In the genomic region with DNA sequence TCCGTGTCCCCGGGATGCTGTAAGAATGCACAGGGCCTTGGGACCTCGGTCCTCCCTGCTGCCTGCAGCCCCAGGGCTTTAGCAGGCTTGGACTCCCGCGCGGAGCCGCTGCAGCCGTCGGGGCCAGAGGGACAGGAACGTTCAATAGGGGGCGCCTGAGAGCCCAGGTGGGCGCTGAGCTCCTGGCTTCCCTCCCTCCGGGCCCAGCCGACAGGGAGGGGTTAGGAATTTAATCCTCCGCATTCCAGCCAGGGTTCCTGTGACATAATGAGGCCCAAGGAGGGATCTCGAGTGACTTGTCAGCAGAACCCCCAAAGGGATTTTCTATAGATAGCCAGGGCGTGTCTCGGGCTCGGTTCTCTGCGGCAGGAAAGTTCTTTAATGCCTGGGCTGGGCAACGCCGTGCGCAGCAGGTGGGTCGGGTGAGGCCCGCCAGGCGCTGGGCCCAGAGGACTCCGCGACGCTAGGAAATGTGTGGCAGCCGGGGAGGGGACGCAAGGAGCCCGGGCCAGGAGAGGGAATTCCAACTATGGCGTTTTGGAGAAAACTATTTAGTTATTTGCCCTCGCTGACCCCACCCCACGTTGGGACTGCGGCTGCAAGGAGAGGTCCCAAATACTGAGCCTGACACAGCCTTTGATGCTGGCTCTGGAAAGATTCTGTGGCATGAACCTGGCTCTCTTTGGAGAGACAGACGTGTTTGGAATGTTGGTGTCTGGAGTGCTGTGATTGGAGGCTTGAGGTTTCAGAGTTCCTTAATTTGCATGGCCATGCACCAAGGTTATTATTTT, we compare ENCODE assay signal across 9 cellular contexts.
DNase-seq lines count a peak whose midpoint lies in the region; ATAC-seq and TF ChIP-seq lines count a peak whose summit lies in the region.
"Had no signal": no experiment of that assay in that cellular context is flagged by ENCODE, and none has a peak within 500 bp of the region (broad histone marks: within the 10 kb centered on the region; RNA-seq: fewer than 3 reads in every experiment).

No MANE protein-coding gene starts in this region.

- peak overlapping the region in 1 of 4 donors; percentile 32 for H3K27ac ChIP-seq in upper lobe of left lung

- no peaks in the 10 kb centered on the region for H3K4me1 Mint-ChIP-seq in activated CD8-positive, alpha-beta memory T cell treated with anti-CD3 and anti-CD28 coated beads, Interleukin-2, amount 10 ng/mL, durations not matched to agents 7 days and 5 days

- TF ChIP-seq CTCF in astrocyte of the spinal cord (IDR thresholded peaks at IDR 0.05; ENCODE audit: low read depth, low read length) (peak; percentile 68), upper lobe of left lung (IDR thresholded peaks at IDR 0.05) (peak in 5 of 6 experiments; percentile 36 to 68 (median 62))

- H3K4me1 ChIP-seq in upper lobe of left lung = peaks cover 0 to 9% (median 4%) of the 10 kb centered on the region in 4 donors

- H3K27me3 ChIP-seq in upper lobe of left lung = no peaks in the 10 kb centered on the region

- no peak overlapping the region for H3K27ac Mint-ChIP-seq in activated CD8-positive, alpha-beta memory T cell treated with anti-CD3 and anti-CD28 coated beads, Interleukin-2, amount 10 ng/mL, durations not matched to agents 7 days and 5 days
- H3K27ac Mint-ChIP-seq: activated naive CD4-positive, alpha-beta T cell treated with anti-CD3 and anti-CD28 coated beads, Interleukin-2, amount 50 U/mL, for 72 hours had no signal

- no peaks in the 10 kb centered on the region for H3K36me3 ChIP-seq in upper lobe of left lung

- peaks cover 4% of the 10 kb centered on the region for H3K27me3 Mint-ChIP-seq in activated CD8-positive, alpha-beta memory T cell treated with anti-CD3 and anti-CD28 coated beads, Interleukin-2, amount 10 ng/mL, durations not matched to agents 7 days and 5 days

- peak; percentile 21 for DNase-seq in activated CD8-positive, alpha-beta memory T cell treated with anti-CD3 and anti-CD28 coated beads, Interleukin-2, amount 50 U/mL, for 4 hours
- no peak for DNase-seq in activated CD8-positive, alpha-beta memory T cell treated with anti-CD3 and anti-CD28 coated beads, Interleukin-2, amount 10 ng/mL, durations not matched to agents 7 days and 5 days
- DNase-seq in astrocyte of the spinal cord (ENCODE audit: low read depth, low spot score) (no peak), left kidney (ENCODE audit: low read depth, low spot score) (peak; percentile 92), upper lobe of left lung (peak; percentile 64 to 87), OCI-M1 (lab: John Stamatoyannopoulos, UW) (no peak), NCI-H2227 (lab: John Stamatoyannopoulos, UW; ENCODE audit: unreplicated experiment) (no peak)

- peaks cover 8% of the 10 kb centered on the region for H3K36me3 Mint-ChIP-seq in activated CD8-positive, alpha-beta memory T cell treated with anti-CD3 and anti-CD28 coated beads, Interleukin-2, amount 10 ng/mL, durations not matched to agents 7 days and 5 days

- H3K9me3 Mint-ChIP-seq in activated CD8-positive, alpha-beta memory T cell treated with anti-CD3 and anti-CD28 coated beads, Interleukin-2, amount 10 ng/mL, durations not matched to agents 7 days and 5 days (ENCODE audit: low read depth) = peaks cover 9% of the 10 kb centered on the region

- H3K4me3 ChIP-seq in astrocyte of the spinal cord (ENCODE audit: low read depth, low read length) = no peak overlapping the region
- H3K4me3 ChIP-seq in upper lobe of left lung = peak overlapping the region in 3 of 4 donors; percentile 14 to 26 (median 25)

- CTCF ChIA-PET in activated CD8-positive, alpha-beta memory T cell treated with anti-CD3 and anti-CD28 coated beads, Interleukin-2, amount 10 ng/mL, durations not matched to agents 7 days and 5 days (lab: Charles Lee) = interaction anchor here (0.6 kb wide), 1 partner anchor 128 kb away, joined by 3 read pairs; no protein-coding TSS in a partner anchor

- H3K4me3 Mint-ChIP-seq in activated CD8-positive, alpha-beta memory T cell treated with anti-CD3 and anti-CD28 coated beads, Interleukin-2, amount 10 ng/mL, durations not matched to agents 7 days and 5 days = no peak overlapping the region

- WGBS in upper lobe of left lung, 2 donors = 29 to 42% methylated on average over 13 to 26 of the region's 37 CpGs

- ATAC-seq in activated CD8-positive, alpha-beta memory T cell treated with anti-CD3 and anti-CD28 coated beads, Interleukin-2, amount 10 ng/mL, durations not matched to agents 7 days and 5 days = no peak
- ATAC-seq in HG03378 (IDR thresholded peaks at IDR 0.05; ENCODE audit: unreplicated experiment) = peak; percentile 55
- ATAC-seq in upper lobe of left lung (ENCODE audit: low FRiP score in 2 of 2) = peak; percentile 65 to 89

- TF ChIP-seq POLR2A in upper lobe of left lung (IDR thresholded peaks at IDR 0.05) = no peak

- in situ Hi-C loops in astrocyte of the spinal cord (cut with HindIII; ENCODE audit: low sequenced_read_pairs) = no loop called here

- TF ChIP-seq EP300 in upper lobe of left lung (IDR thresholded peaks at IDR 0.05) = no peak

- H3K9me3 ChIP-seq in upper lobe of left lung = no peaks in the 10 kb centered on the region

Comparison
In these comparisons a context has a peak if more than half of its experiments do, and no peak if none do; other contexts are left out.
1. DNase-seq: peak in activated CD8-positive, alpha-beta memory T cell treated with anti-CD3 and anti-CD28 coated beads, Interleukin-2, amount 50 U/mL, for 4 hours (single experiment), left kidney (single experiment) and upper lobe of left lung (2 of 2); none in activated CD8-positive, alpha-beta memory T cell treated with anti-CD3 and anti-CD28 coated beads, Interleukin-2, amount 10 ng/mL, durations not matched to agents 7 days and 5 days (single experiment), astrocyte of the spinal cord (single experiment), OCI-M1 (single experiment) and NCI-H2227 (single experiment).